In the genomic region with DNA sequence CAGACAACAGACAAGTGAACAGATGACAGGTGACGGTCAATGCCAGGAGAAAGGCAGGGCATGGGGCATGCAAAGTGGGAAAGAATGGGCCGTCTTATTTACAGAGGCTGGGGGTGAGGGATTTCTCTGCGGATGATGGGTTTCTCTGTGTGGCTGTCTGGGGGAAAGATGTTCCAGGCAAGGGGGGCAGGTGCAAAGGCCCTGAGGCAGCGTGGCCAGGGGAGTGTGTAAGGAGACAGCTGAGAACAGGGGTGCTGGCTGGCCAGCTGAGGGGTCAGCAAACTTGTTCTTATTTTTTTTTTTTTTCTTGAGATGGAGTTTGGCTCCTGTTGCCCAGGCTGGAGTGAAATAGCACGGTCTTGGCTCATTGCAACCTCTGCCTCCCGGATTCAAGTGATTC, we compare ENCODE assay signal across 6 cellular contexts.
"Had no signal": no experiment of that assay in that cellular context is flagged by ENCODE, and none has a peak within 500 bp of the region (broad histone marks: within the 10 kb centered on the region; RNA-seq: fewer than 3 reads in every experiment).

No MANE protein-coding gene starts in this region.

- H3K9me3 ChIP-seq: HAP-1 had no signal

- H3K4me1 ChIP-seq: HAP-1 had no signal

- DNase-seq: GM23248, GOT3, H7, IMR-90 had no signal

- H3K27ac ChIP-seq: GM23248 had no signal

- H3K4me3 ChIP-seq: GM23248, HAP-1, K562 had no signal

- H2AFZ ChIP-seq: GM23248 had no signal

- H3K36me3 ChIP-seq: HAP-1 had no signal
